Comparison of ENCODE assay signal across 8 cellular contexts in genomic region chrX:149541521-149542047, GRCh38. TPM values are rescaled to one million over a fixed set of nuclear protein-coding genes. Genes with fewer than 3 reads are reported as not detected.
DNase-seq lines count a peak whose midpoint lies in the region; ATAC-seq and TF ChIP-seq lines count a peak whose summit lies in the region.

No MANE protein-coding gene starts in this region.

- intact Hi-C loops in tibial artery (cut with DNase I; ENCODE audit: low total_unique reads) = no loop called here

- H3K4me3 Mint-ChIP-seq in activated T-cell treated with anti-CD3 and anti-CD28 coated beads, Interleukin-2, amount 50 U/mL, for 24 hours = peak overlapping the region; percentile 88

- no peaks in the 10 kb centered on the region for H3K27me3 ChIP-seq in liver (ENCODE audit: control insufficient read depth in 4 of 4, insufficient read depth in 4 of 4, low read length in 3 of 4)
- no peaks in the 10 kb centered on the region for H3K27me3 ChIP-seq in tibial artery

- H3K4me1 ChIP-seq in liver (ENCODE audit: control insufficient read depth in 4 of 4, insufficient read depth in 4 of 4, low read length in 3 of 4) = peaks cover 0 to 4% (median 4%) of the 10 kb centered on the region in 4 donors
- peaks cover 0 to 11% (median 0%) of the 10 kb centered on the region in 4 donors for H3K4me1 ChIP-seq in tibial artery

- peak overlapping the region; percentile 99 for H3K27ac Mint-ChIP-seq in activated T-cell treated with anti-CD3 and anti-CD28 coated beads, Interleukin-2, amount 50 U/mL, for 24 hours

- peak overlapping the region; percentile 96 to 97 for H3K27ac ChIP-seq in liver (ENCODE audit: low read depth in 1 of 2, low read length in 2 of 2)
- H3K27ac ChIP-seq in tibial artery = peak overlapping the region; percentile 86 to 90

- TF ChIP-seq RAD21 in liver (IDR thresholded peaks at IDR 0.05) = no peak

- WGBS in liver = 9% methylated on average over 13 of the region's 13 CpGs

- no peak for DNase-seq in activated T-cell treated with anti-CD3 and anti-CD28 coated beads, Interleukin-2, amount 50 U/mL, for 24 hours
- no peak for DNase-seq in activated T-cell treated with anti-CD3 and anti-CD28 coated beads, Interleukin-2, amount 50 U/mL, for 48 hours
- DNase-seq in astrocyte of the spinal cord (ENCODE audit: low read depth, low spot score) = no peak
- no peak for DNase-seq in tibial artery
- DNase-seq in OCI-M2 (lab: John Stamatoyannopoulos, UW; ENCODE audit: unreplicated experiment) = no peak
- DNase-seq in NAMALWA (ENCODE audit: low spot score) = no peak

- H3K9me3 Mint-ChIP-seq in activated T-cell treated with anti-CD3 and anti-CD28 coated beads, Interleukin-2, amount 50 U/mL, for 24 hours = no peaks in the 10 kb centered on the region

- no peaks in the 10 kb centered on the region for H3K27me3 Mint-ChIP-seq in activated T-cell treated with anti-CD3 and anti-CD28 coated beads, Interleukin-2, amount 50 U/mL, for 24 hours

- ATAC-seq in GM21528 (IDR thresholded peaks at IDR 0.05; ENCODE audit: low FRiP score, unreplicated experiment) = no peak

- H3K9me3 ChIP-seq in liver (ENCODE audit: control insufficient read depth in 4 of 4, low read length in 3 of 4) (no peaks in the 10 kb centered on the region), tibial artery (no peaks in the 10 kb centered on the region)

- TF ChIP-seq CTCF in astrocyte of the spinal cord (IDR thresholded peaks at IDR 0.05; ENCODE audit: low read depth, low read length) = no peak
- TF ChIP-seq CTCF in liver (IDR thresholded peaks at IDR 0.05; ENCODE audit: low read depth, low read length, missing input control) = no peak
- TF ChIP-seq CTCF in tibial artery (IDR thresholded peaks at IDR 0.05) = no peak

- H3K36me3 ChIP-seq in liver (ENCODE audit: control insufficient read depth in 4 of 4, insufficient read depth in 3 of 4, low read depth in 1 of 4, low read length in 3 of 4) = no peaks in the 10 kb centered on the region
- H3K36me3 ChIP-seq in tibial artery = no peaks in the 10 kb centered on the region

- peaks cover 22% of the 10 kb centered on the region for H3K36me3 Mint-ChIP-seq in activated T-cell treated with anti-CD3 and anti-CD28 coated beads, Interleukin-2, amount 50 U/mL, for 24 hours (ENCODE audit: low read depth)

- peaks cover 12% of the 10 kb centered on the region for H3K4me1 Mint-ChIP-seq in activated T-cell treated with anti-CD3 and anti-CD28 coated beads, Interleukin-2, amount 50 U/mL, for 24 hours (ENCODE audit: low read depth)

- H3K4me3 ChIP-seq in astrocyte of the spinal cord (ENCODE audit: low read depth, low read length) (peak overlapping the region; percentile 73), liver (ENCODE audit: low read depth in 1 of 3, low read length in 3 of 3) (peak overlapping the region; percentile 79 to 92 (median 83)), tibial artery (peak overlapping the region; percentile 67 to 74)

- H3K9ac ChIP-seq in liver (ENCODE audit: low read depth in 1 of 2, low read length in 2 of 2) = peak overlapping the region; percentile 62 to 66

- in situ Hi-C loops in astrocyte of the spinal cord (cut with HindIII; ENCODE audit: low sequenced_read_pairs) = no loop called here

TF ChIP-seq in liver, 16 proteins besides CTCF, POLR2A, EP300 and RAD21:
- no peak for TF ChIP-seq HNF4A (conservative IDR thresholded peaks at IDR 0.05)
- TF ChIP-seq NR2F2 (IDR thresholded peaks at IDR 0.05) = no peak
- TF ChIP-seq JUND (IDR thresholded peaks at IDR 0.05) = no peak
- TF ChIP-seq HNF4G (IDR thresholded peaks at IDR 0.05) = no peak
- TF ChIP-seq MAX (IDR thresholded peaks at IDR 0.05) = no peak
- TF ChIP-seq GABPA (IDR thresholded peaks at IDR 0.05 in 1 of 2, conservative IDR thresholded peaks at IDR 0.05 in 1 of 2) = no peak
- no peak for TF ChIP-seq YY1 (IDR thresholded peaks at IDR 0.05)
- no peak for TF ChIP-seq SP1 (IDR thresholded peaks at IDR 0.05)
- no peak for TF ChIP-seq REST (IDR thresholded peaks at IDR 0.05)
- no peak for TF ChIP-seq RXRA (IDR thresholded peaks at IDR 0.05)
- TF ChIP-seq ATF3 (IDR thresholded peaks at IDR 0.05) = no peak
- no peak for TF ChIP-seq EGR1 (IDR thresholded peaks at IDR 0.05; ENCODE audit: low read depth in 2 of 2)
- TF ChIP-seq FOXA1 (IDR thresholded peaks at IDR 0.05) = no peak
- TF ChIP-seq ZBTB33 (IDR thresholded peaks at IDR 0.05) = no peak
- TF ChIP-seq TAF1 (conservative IDR thresholded peaks at IDR 0.05) = no peak
- no peak for TF ChIP-seq FOXA2 (IDR thresholded peaks at IDR 0.05)

RNA-seq across cellular contexts. Expression of gene EOLA1, which starts 0.8 kb away (rescaled TPM):
- 10 to 100 TPM in 1 of 2 donors, 1 to 10 TPM in 1; 7.5 to 11.8 TPM for total RNA-seq in liver
- 10 to 100 TPM; 10.6 to 17.2 TPM for polyA plus RNA-seq in liver

RNA-seq across cellular contexts. Expression of gene HSFX3, which starts 8.1 kb away (rescaled TPM):
- not detected for total RNA-seq in liver
- not detected for polyA plus RNA-seq in liver

RNA-seq across cellular contexts. Expression of gene IDS, which starts 36.5 kb away (rescaled TPM):
- 10 to 100 TPM in 1 of 2 donors, 1 to 10 TPM in 1; 5.3 to 21.9 TPM for total RNA-seq in liver
- polyA plus RNA-seq in liver = 10 to 100 TPM; 12.3 to 18.4 TPM

RNA-seq across cellular contexts. Expression of gene MAGEA9B, which starts 45.7 kb away (rescaled TPM):
- total RNA-seq in liver = not detected
- polyA plus RNA-seq in liver = not detected

RNA-seq across cellular contexts. Expression of gene HSFX2, which starts 53.5 kb away (rescaled TPM):
- total RNA-seq in liver = under 1 TPM in 1 of 2 donors, not detected in 1; 0.09 TPM
- under 1 TPM; 0.15 to 0.20 TPM for polyA plus RNA-seq in liver
